Comparison of ENCODE assay signal across 1 cellular context in genomic region chr17:1648582-1649115, GRCh38.
TF ChIP-seq lines count a peak whose summit lies in the region.

No MANE protein-coding gene starts in this region.

TF ChIP-seq in PFSK-1, 5 proteins besides CTCF, POLR2A, EP300 and RAD21 (continued from another document):
- 0 out of 4 replicates have a peak, but pooled peaks of 1 of the 2 experiments have one; percentile 16 for TF ChIP-seq REST (IDR thresholded peaks at IDR 0.05; ENCODE audit: insufficient read depth in 1 of 2, low read depth in 2 of 2, low read length in 2 of 2)
